18 cellular contexts compared by ENCODE assay signal in genomic region chr18:57943723-57944122, GRCh38.
A peak's percentile ranks its signal among the peaks of the same experiment; 100 is the strongest.
DNase-seq lines count a peak whose midpoint lies in the region; ATAC-seq, FAIRE-seq and TF ChIP-seq lines count a peak whose summit lies in the region.
"Had no signal": no experiment of that assay in that cellular context is flagged by ENCODE, and none has a peak within 500 bp of the region (broad histone marks: within the 10 kb centered on the region; RNA-seq: fewer than 3 reads in every experiment).

No MANE protein-coding gene starts in this region.

- no peak overlapping the region for H3K27ac ChIP-seq in esophagus muscularis mucosa (replicated peaks in 1 of 4)
- H3K27ac ChIP-seq: C4-2B, heart left ventricle, SJCRH30, thyroid gland had no signal

- no peak for TF ChIP-seq POLR2A in esophagus muscularis mucosa (IDR thresholded peaks at IDR 0.05; ENCODE audit: low read depth)

- no peaks in the 10 kb centered on the region for H3K27me3 ChIP-seq in esophagus muscularis mucosa
- H3K27me3 ChIP-seq: SJCRH30, thyroid gland had no signal

- TF ChIP-seq CTCF in esophagus muscularis mucosa (IDR thresholded peaks at IDR 0.05), result no peak

- H3K9me3 ChIP-seq in esophagus muscularis mucosa, result no peaks in the 10 kb centered on the region
- H3K9me3 ChIP-seq: heart left ventricle, SJCRH30, thyroid gland had no signal

- TF ChIP-seq EP300 in esophagus muscularis mucosa (IDR thresholded peaks at IDR 0.05), result no peak

- no peak for FAIRE-seq in HTR-8/SVneo (lab: Jason Lieb, UNC)

- intact Hi-C loops in esophagus muscularis mucosa (cut with DNase I), result no loop called here

- peak; percentile 78 for DNase-seq in HCEC 1CT
- DNase-seq in RPMI7951 (ENCODE audit: low read depth), result peak; percentile 19
- peak; percentile 19 for DNase-seq in esophagus muscularis mucosa (ENCODE audit: extremely low spot score)
- DNase-seq in renal cortical epithelial cell (ENCODE audit: low read depth), result peak; percentile 27
- no peak for DNase-seq in middle frontal gyrus (ENCODE audit: extremely low spot score, low spot score)
- DNase-seq in NCI-H345 (lab: John Stamatoyannopoulos, UW), result no peak
- DNase-seq in HTR-8/SVneo (ENCODE audit: insufficient read length, low spot score), result no peak
- DNase-seq: activated CD4-positive, alpha-beta T cell treated with anti-CD3 and anti-CD28 coated beads for 4 hours; central memory CD4-positive, alpha-beta T cell; DMS79; heart left ventricle; kidney glomerular epithelial cell; nucleus accumbens; SJCRH30; T-helper 9 cell; thyroid gland had no signal

- H3K4me1 ChIP-seq in esophagus muscularis mucosa, result no peaks in the 10 kb centered on the region
- H3K4me1 ChIP-seq: heart left ventricle, SJCRH30, thyroid gland had no signal

- H3K36me3 ChIP-seq in esophagus muscularis mucosa, result no peaks in the 10 kb centered on the region
- H3K36me3 ChIP-seq: heart left ventricle, SJCRH30, thyroid gland had no signal

- H3K4me3 ChIP-seq in esophagus muscularis mucosa, result no peak overlapping the region
- H3K4me3 ChIP-seq: heart left ventricle, SJCRH30, thyroid gland had no signal

- 73% methylated on average over 1 of the region's 1 CpG for WGBS in esophagus muscularis mucosa

- ATAC-seq in HG02970 (IDR thresholded peaks at IDR 0.05; ENCODE audit: low FRiP score, unreplicated experiment), result no peak
- ATAC-seq: heart left ventricle had no signal

Comparison
In these comparisons a context has a peak if more than half of its experiments do, and no peak if none do; other contexts are left out.
1. DNase-seq: peak in HCEC 1CT (single experiment), RPMI7951 (single experiment), esophagus muscularis mucosa (single experiment) and renal cortical epithelial cell (single experiment); none in middle frontal gyrus (single experiment), NCI-H345 (single experiment) and HTR-8/SVneo (single experiment).